Comparison of ENCODE assay signal across 8 cellular contexts in genomic region chr1:234602334-234603220, GRCh38. TPM values are rescaled to one million over a fixed set of nuclear protein-coding genes. Genes with fewer than 3 reads are reported as not detected.
DNase-seq lines count a peak whose midpoint lies in the region; ATAC-seq, FAIRE-seq and TF ChIP-seq lines count a peak whose summit lies in the region.

No MANE protein-coding gene starts in this region.

- no peaks in the 10 kb centered on the region for H3K27me3 ChIP-seq in neural cell (ENCODE audit: insufficient read depth, low read depth, low read length)

- peak overlapping the region; percentile 99 for H3K4me2 ChIP-seq in neural cell (ENCODE audit: low read length)

- TF ChIP-seq RAD21 in neural cell (conservative IDR thresholded peaks at IDR 0.05): no peak

- H3K36me3 ChIP-seq in neural cell (ENCODE audit: insufficient read depth, low read length): peaks cover 15% of the 10 kb centered on the region

- H3K4me3 ChIP-seq in epithelial cell of proximal tubule (ENCODE audit: low read depth, low read length): peak overlapping the region; percentile 80
- peak overlapping the region; percentile 90 for H3K4me3 ChIP-seq in neural cell (ENCODE audit: low read length)

- H3K9me2 ChIP-seq in neural cell (ENCODE audit: insufficient read depth, low read length): no peaks in the 10 kb centered on the region

- H3K9ac ChIP-seq in neural cell (ENCODE audit: low read length): no peak overlapping the region

- peaks cover 17% of the 10 kb centered on the region for H4K20me1 ChIP-seq in neural cell (ENCODE audit: insufficient read depth)

- peak; percentile 100 for FAIRE-seq in TTC549 (lab: Jason Lieb, UNC)

- no peak for TF ChIP-seq EP300 in neural cell (conservative IDR thresholded peaks at IDR 0.05; ENCODE audit: poor library complexity, severe bottlenecking)

- no peak for ATAC-seq in HG03045 (IDR thresholded peaks at IDR 0.05; ENCODE audit: unreplicated experiment)

- no peak overlapping the region for H2AFZ ChIP-seq in neural cell (ENCODE audit: low read depth, low read length)

- no peak overlapping the region for H3K27ac ChIP-seq in neural cell (ENCODE audit: low read length)

- H3K9me3 ChIP-seq in neural cell (ENCODE audit: low read length): no peaks in the 10 kb centered on the region

- peak; percentile 30 for DNase-seq in stimulated activated CD4-positive, alpha-beta T cell treated with anti-CD3 and anti-CD28 coated beads, Interleukin-15, amount 100 ng/mL, for 24 hours
- no peak for DNase-seq in stimulated activated CD4-positive, alpha-beta T cell treated with anti-CD3 and anti-CD28 coated beads, Interleukin-4, amount 100 ng/mL, for 1 hour
- DNase-seq in NCI-H2081 (lab: John Stamatoyannopoulos, UW) (peak; percentile 71 to 82), epithelial cell of proximal tubule (ENCODE audit: low read depth) (peak; percentile 89), GOT3 (lab: John Stamatoyannopoulos, UW) (no peak)

- peaks cover 68% of the 10 kb centered on the region for H3K79me2 ChIP-seq in neural cell (replicated peaks; ENCODE audit: insufficient read depth, low read length)

- H3F3A ChIP-seq in neural cell (ENCODE audit: insufficient read depth, low read length, poor library complexity, severe bottlenecking): peaks cover 7% of the 10 kb centered on the region

- TF ChIP-seq CTCF in epithelial cell of proximal tubule (conservative IDR thresholded peaks at IDR 0.05; ENCODE audit: low read depth, low read length): no peak
- TF ChIP-seq CTCF in neural cell (IDR thresholded peaks at IDR 0.05; ENCODE audit: poor library complexity, severe bottlenecking): no peak

TF ChIP-seq in neural cell, 6 proteins besides CTCF, POLR2A, EP300 and RAD21:
- TF ChIP-seq MXI1 (conservative IDR thresholded peaks at IDR 0.05; ENCODE audit: poor library complexity, severe bottlenecking): no peak
- no peak for TF ChIP-seq REST (IDR thresholded peaks at IDR 0.05; ENCODE audit: borderline replicate concordance)
- TF ChIP-seq POLR2AphosphoS5 (IDR thresholded peaks at IDR 0.05): peak; percentile 23
- TF ChIP-seq EZH2 (IDR thresholded peaks at IDR 0.05; ENCODE audit: borderline replicate concordance, insufficient read depth, low read length, poor library complexity, severe bottlenecking): no peak
- peak; percentile 28 for TF ChIP-seq SMC3 (conservative IDR thresholded peaks at IDR 0.05; ENCODE audit: poor library complexity)
- no peak for TF ChIP-seq TAF1 (IDR thresholded peaks at IDR 0.05; ENCODE audit: low read depth)

RNA-seq across cellular contexts. Expression of gene IRF2BP2, which starts 7.4 kb away (rescaled TPM):
- 45.6 and 70.5 TPM in 2 replicates for total RNA-seq in epithelial cell of proximal tubule
- 52.2 and 56.9 TPM in 2 replicates for polyA plus RNA-seq in neural cell
- 104 and 107 TPM in 2 replicates for polyA minus RNA-seq in neural cell

Comparison
In these comparisons a context has a peak if more than half of its experiments do, and no peak if none do; other contexts are left out.
1. DNase-seq: peak in stimulated activated CD4-positive, alpha-beta T cell treated with anti-CD3 and anti-CD28 coated beads, Interleukin-15, amount 100 ng/mL, for 24 hours (single experiment), NCI-H2081 (2 of 2) and epithelial cell of proximal tubule (single experiment); none in stimulated activated CD4-positive, alpha-beta T cell treated with anti-CD3 and anti-CD28 coated beads, Interleukin-4, amount 100 ng/mL, for 1 hour (single experiment) and GOT3 (single experiment).